ENCODE assay signal across 8 cellular contexts in the genomic region with DNA sequence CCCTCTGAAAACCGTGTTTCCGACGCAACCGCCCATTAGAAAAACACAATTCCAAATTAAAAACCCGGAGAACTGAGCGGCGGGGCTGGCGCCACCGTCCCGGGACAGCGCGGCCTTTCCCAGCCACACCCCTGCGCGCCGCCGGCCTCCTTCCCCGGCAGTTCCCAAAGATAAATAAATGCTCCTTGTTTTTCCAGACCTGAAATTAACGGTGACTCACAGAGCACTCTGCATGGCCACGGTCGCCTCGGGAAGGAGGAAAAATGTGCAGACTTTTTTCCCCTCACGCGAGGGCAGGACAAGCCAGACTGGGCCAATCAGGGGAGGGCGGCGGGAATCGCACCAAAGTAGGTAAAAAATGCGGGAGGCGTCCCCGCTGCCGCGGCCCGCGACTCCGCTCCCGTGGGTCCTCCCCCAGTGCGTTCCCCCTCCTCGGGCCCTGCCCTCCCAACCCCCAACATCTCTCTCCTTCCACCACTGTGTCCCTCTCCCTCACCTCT. TPM values are rescaled to one million over a fixed set of nuclear protein-coding genes. Genes with fewer than 3 reads are reported as not detected.
DNase-seq lines count a peak whose midpoint lies in the region; ATAC-seq and TF ChIP-seq lines count a peak whose summit lies in the region.

No MANE protein-coding gene starts in this region.

- H3K9me3 ChIP-seq in GM23248 (ENCODE audit: low read depth) (no peaks in the 10 kb centered on the region), PC-3 (ENCODE audit: low read length) (no peaks in the 10 kb centered on the region), left ventricle myocardium inferior (replicated peaks) (no peaks in the 10 kb centered on the region), ovary (no peaks in the 10 kb centered on the region), Karpas-422 (ENCODE audit: low read length) (no peaks in the 10 kb centered on the region)

- no peak for TF ChIP-seq CTCF in PC-3 (conservative IDR thresholded peaks at IDR 0.05; ENCODE audit: low read depth, low read length)
- TF ChIP-seq CTCF in astrocyte of the spinal cord (IDR thresholded peaks at IDR 0.05; ENCODE audit: low read depth, low read length) = no peak
- TF ChIP-seq CTCF in left ventricle myocardium inferior (IDR thresholded peaks at IDR 0.05; ENCODE audit: borderline replicate concordance) = no peak
- TF ChIP-seq CTCF in ovary (IDR thresholded peaks at IDR 0.05) = no peak

- ATAC-seq in PC-3 (peak; percentile 66), HG03097 (IDR thresholded peaks at IDR 0.05; ENCODE audit: low FRiP score, unreplicated experiment) (no peak)

- H3K27ac ChIP-seq in GM23248 (peak overlapping the region; percentile 93), PC-3 (ENCODE audit: low read length) (peak overlapping the region; percentile 89), left ventricle myocardium inferior (replicated peaks) (peak overlapping the region; percentile 98), ovary (peak overlapping the region; percentile 94 to 95), Karpas-422 (ENCODE audit: low read length) (no peak overlapping the region)

- no peaks in the 10 kb centered on the region for H3K27me3 ChIP-seq in GM23248 (replicated peaks; ENCODE audit: insufficient read depth)
- no peaks in the 10 kb centered on the region for H3K27me3 ChIP-seq in PC-3 (ENCODE audit: low read length)
- no peaks in the 10 kb centered on the region for H3K27me3 ChIP-seq in left ventricle myocardium inferior (ENCODE audit: low read depth)
- H3K27me3 ChIP-seq in ovary = no peaks in the 10 kb centered on the region
- no peaks in the 10 kb centered on the region for H3K27me3 ChIP-seq in Karpas-422 (ENCODE audit: low read length)

- H3K9ac ChIP-seq in GM23248 (peak overlapping the region; percentile 98), PC-3 (ENCODE audit: low read length) (peak overlapping the region; percentile 96), Karpas-422 (ENCODE audit: low read length) (no peak overlapping the region)

- intact Hi-C loops in PC-3 (cut with micrococcal nuclease) (loop anchor here (1.0 kb wide), 1 partner anchor 11 kb away; no protein-coding TSS in a partner anchor), left ventricle myocardium inferior (cut with micrococcal nuclease) (no loop called here), ovary (cut with DNase I) (no loop called here)

- WGBS in GM23248 (ENCODE audit: low coverage in 1 of 2, low lambda C conversion rate in 2 of 2, missing lambda C conversion rate in 2 of 2), 2 experiments = 0 to 2% methylated on average over 35 to 37 of the region's 37 CpGs
- 0 to 2% (median 0%) methylated on average over 37 of the region's 37 CpGs for WGBS in ovary, 3 donors

- H3K4me2 ChIP-seq in GM23248 (ENCODE audit: unreplicated experiment) (peak overlapping the region; percentile 80), PC-3 (ENCODE audit: low read length) (peak overlapping the region; percentile 97), Karpas-422 (ENCODE audit: low read depth, low read length, poor library complexity, severe bottlenecking) (no peak overlapping the region)

- H2AFZ ChIP-seq in GM23248 = peak overlapping the region; percentile 45; the same call in 1 of the 2 replicates
- peak overlapping the region; percentile 21 for H2AFZ ChIP-seq in PC-3 (ENCODE audit: low read length)
- H2AFZ ChIP-seq in Karpas-422 (ENCODE audit: low read length) = no peak overlapping the region

- H3K79me2 ChIP-seq in GM23248 (ENCODE audit: insufficient read depth) (peaks cover 40% of the 10 kb centered on the region), PC-3 (ENCODE audit: low read length) (peaks cover 53% of the 10 kb centered on the region), Karpas-422 (ENCODE audit: low read length) (no peaks in the 10 kb centered on the region)

- H3K36me3 ChIP-seq in GM23248 (ENCODE audit: low read depth) (no peaks in the 10 kb centered on the region), PC-3 (ENCODE audit: low read depth, low read length) (no peaks in the 10 kb centered on the region; the same call in 1 of the 2 replicates), left ventricle myocardium inferior (no peaks in the 10 kb centered on the region), ovary (no peaks in the 10 kb centered on the region), Karpas-422 (ENCODE audit: insufficient read depth, low read length) (no peaks in the 10 kb centered on the region)

- in situ Hi-C loops in GM23248 (cut with MboI) = no loop called here
- in situ Hi-C loops in astrocyte of the spinal cord (cut with HindIII; ENCODE audit: low sequenced_read_pairs) = no loop called here

- H3K4me3 ChIP-seq in GM23248 (peak overlapping the region; percentile 68), PC-3 (ENCODE audit: low read length) (peak overlapping the region; percentile 61), astrocyte of the spinal cord (ENCODE audit: low read depth, low read length) (peak overlapping the region; percentile 79), left ventricle myocardium inferior (peak overlapping the region; percentile 90), ovary (peak overlapping the region; percentile 89), Karpas-422 (ENCODE audit: low read length) (no peak overlapping the region)

- DNase-seq in AG08395 (ENCODE audit: low spot score) (peak; percentile 89), GM23248 (peak; percentile 98), PC-3 (peak; percentile 98), astrocyte of the spinal cord (ENCODE audit: low read depth, low spot score) (peak; percentile 97), left ventricle myocardium inferior (peak; percentile 87), ovary (peak; percentile 83 to 90 (median 87)), Karpas-422 (no peak)

- TF ChIP-seq POLR2A in ovary (IDR thresholded peaks at IDR 0.05) = peak; percentile 67

- H3F3A ChIP-seq in GM23248 (ENCODE audit: insufficient read depth) (peaks cover 23% of the 10 kb centered on the region; the same call in 1 of the 2 replicates), PC-3 (ENCODE audit: low read length, unreplicated experiment) (no peaks in the 10 kb centered on the region)

- H3K4me1 ChIP-seq in GM23248 (ENCODE audit: insufficient read depth) (peaks cover 31% of the 10 kb centered on the region), PC-3 (ENCODE audit: insufficient read depth, low read length) (peaks cover 39% of the 10 kb centered on the region), left ventricle myocardium inferior (peaks cover 60% of the 10 kb centered on the region), ovary (ENCODE audit: insufficient read depth) (peaks cover 5% of the 10 kb centered on the region), Karpas-422 (ENCODE audit: low read length) (peaks cover 13% of the 10 kb centered on the region)

- no TSS peak for BruUV-seq in PC-3 (replicated peaks; lab: Mats Ljungman, UMichigan)

- CTCF ChIA-PET in PC-3 (lab: Charles Lee) = no interaction called here

- H4K20me1 ChIP-seq in GM23248 (ENCODE audit: insufficient read depth) (peaks cover 21% of the 10 kb centered on the region; the same call in 1 of the 2 replicates), PC-3 (ENCODE audit: low read length) (peaks cover 38% of the 10 kb centered on the region), Karpas-422 (ENCODE audit: insufficient read depth, low read depth, low read length) (no peaks in the 10 kb centered on the region)

- POLR2A ChIA-PET in PC-3 (lab: Charles Lee; ENCODE audit: unreplicated experiment) = interaction anchor here (0.6 to 1.1 kb wide), 2 partner anchors 10 to 26 kb away, joined by 5 to 11 read pairs; no protein-coding TSS in a partner anchor

- TF ChIP-seq EP300 in ovary (IDR thresholded peaks at IDR 0.05) = peak; percentile 71

- H3K9me2 ChIP-seq in GM23248 (ENCODE audit: insufficient read depth) (no peaks in the 10 kb centered on the region), PC-3 (replicated peaks; ENCODE audit: low read length) (no peaks in the 10 kb centered on the region), Karpas-422 (replicated peaks; ENCODE audit: insufficient read depth, low read length) (no peaks in the 10 kb centered on the region)

RNA-seq across cellular contexts. Expression of a gene that starts 0.9 kb away (rescaled TPM):
- total RNA-seq in GM23248 (2014; rRNA removed; shearing (Covaris generic)) = 338 and 360 TPM in 2 replicates
- 610 and 613 TPM in 2 replicates for polyA plus RNA-seq in GM23248 (2016; fragmentation: Nextera tagmentation; extraction: Ambion mirVana)
- total RNA-seq in PC-3 (2014; rRNA removed) = 177 and 182 TPM in 2 replicates
- 635 TPM for total RNA-seq in left ventricle myocardium inferior
- total RNA-seq in ovary = 100 to 1,000 TPM; 162 to 429 (median 299) TPM
- 1,000 to 10,000 TPM in 1 of 2 donors, 100 to 1,000 TPM in 1; 404 to 1,033 TPM for polyA plus RNA-seq in ovary
- total RNA-seq in Karpas-422 (2014; rRNA removed; shearing (Covaris generic); ENCODE audit: low replicate concordance) = 8.9 and 9.5 TPM in 2 replicates

RNA-seq across cellular contexts. Expression of a gene that starts 37.8 kb away (rescaled TPM):
- 0.25 and 0.32 TPM in 2 replicates for total RNA-seq in GM23248 (2014; rRNA removed; shearing (Covaris generic))
- polyA plus RNA-seq in GM23248 (2016; fragmentation: Nextera tagmentation; extraction: Ambion mirVana) (0.25 and 0.28 TPM in 2 replicates), ovary (1 to 10 TPM; 1.5 to 4.1 TPM)
- total RNA-seq in PC-3 (2014; rRNA removed) (2.2 and 2.7 TPM in 2 replicates), left ventricle myocardium inferior (0.66 TPM), ovary (1 to 10 TPM in 6 of 7 donors, under 1 TPM in 1; 0.92 to 4.9 (median 1.3) TPM)
- not detected in 2 replicates for total RNA-seq in Karpas-422 (2014; rRNA removed; shearing (Covaris generic); ENCODE audit: low replicate concordance)

Comparison
In these comparisons a context has a peak if more than half of its experiments do, and no peak if none do; other contexts are left out.
1. RNA of a gene that starts 0.9 kb away (total RNA-seq): 635 TPM in left ventricle myocardium inferior (single experiment), 338 to 360 TPM in GM23248, 162 to 429 TPM in ovary and 177 to 182 TPM in PC-3; 8.9 to 9.5 TPM in Karpas-422; every median in the first group is over 10 times any median in the second.